ENCODE assay signal across 8 cellular contexts in genomic region chr5:102296229-102296817, GRCh38. TPM values are rescaled to one million over a fixed set of nuclear protein-coding genes. Genes with fewer than 3 reads are reported as not detected.
DNase-seq lines count a peak whose midpoint lies in the region; ATAC-seq and TF ChIP-seq lines count a peak whose summit lies in the region.

Gene SLCO4C1 (minus strand): TSS chr5:102296284. CDS start chr5:102296262, 22 bp downstream.

- H3K27ac ChIP-seq in mammary epithelial cell (ENCODE audit: insufficient read depth, low read depth, low read length) = no peak within 1 kb of the TSS
- H3K27ac ChIP-seq in spleen = peak within 1 kb of the TSS; percentile 48 to 92 (median 86)

- H3K4me2 ChIP-seq in mammary epithelial cell (ENCODE audit: insufficient read depth, low read depth, low read length) = peak within 1 kb of the TSS; percentile 86

- no peaks in the 10 kb centered on the region for H4K20me1 ChIP-seq in mammary epithelial cell (ENCODE audit: insufficient read depth, low read length)

- ATAC-seq in HG02678 (IDR thresholded peaks at IDR 0.05; ENCODE audit: unreplicated experiment) = peak; percentile 98

- H3K4me1 ChIP-seq in mammary epithelial cell (ENCODE audit: insufficient read depth, low read length) = peaks cover 10% of the 10 kb centered on the region
- peaks cover 0 to 34% (median 24%) of the 10 kb centered on the region in 6 donors for H3K4me1 ChIP-seq in spleen

- no peak within 1 kb of the TSS for H3K9ac ChIP-seq in mammary epithelial cell (ENCODE audit: insufficient read depth, low read length)

- dilution Hi-C loops in mammary epithelial cell (cut with HindIII; ENCODE audit: low sequenced_read_pairs) = no loop called here

- H3K4me3 ChIP-seq in mammary epithelial cell (replicated peaks in 1 of 3; ENCODE audit: insufficient read depth in 1 of 3, low read depth in 2 of 3, low read length in 3 of 3) (peak within 1 kb of the TSS in 2 of 3 experiments; percentile 32 to 41), spleen (peak within 1 kb of the TSS; percentile 36 to 75 (median 51))

- H3K36me3 ChIP-seq in mammary epithelial cell (ENCODE audit: insufficient read depth, low read length) = no peaks in the 10 kb centered on the region
- no peaks in the 10 kb centered on the region for H3K36me3 ChIP-seq in spleen

- BruUV-seq in mammary epithelial cell (replicated peaks; lab: Mats Ljungman, UMichigan) = no TSS peak

- H3K9me3 ChIP-seq in mammary epithelial cell (replicated peaks; ENCODE audit: insufficient read depth, low read length) (no peaks in the 10 kb centered on the region), spleen (no peaks in the 10 kb centered on the region)

- in situ Hi-C loops in GM13976 (cut with MboI; ENCODE audit: low sequenced_read_pairs, unreplicated experiment) (no loop called here), mammary epithelial cell (cut with MboI; ENCODE audit: low sequenced_read_pairs in 2 of 2) (no loop called here)

- DNase-seq in GM13976 (ENCODE audit: low spot score) (peak; percentile 85), NCI-H1436 (lab: John Stamatoyannopoulos, UW) (peak; percentile 89), UCSD-AML1 (lab: John Stamatoyannopoulos, UW; ENCODE audit: unreplicated experiment) (peak; percentile 94), mammary epithelial cell (peak; percentile 43), islet precursor cell (peak; percentile 97), spleen (peak; percentile 96), cerebellar nuclear complex (lab: John Stamatoyannopoulos, UW) (no peak)

- peak within 1 kb of the TSS; percentile 86 for H2AFZ ChIP-seq in mammary epithelial cell (ENCODE audit: low read depth, low read length)

- no peaks in the 10 kb centered on the region for H3K79me2 ChIP-seq in mammary epithelial cell (ENCODE audit: insufficient read depth, low read length)

- 4% methylated on average over 21 of the region's 38 CpGs for WGBS in mammary epithelial cell (ENCODE audit: low coverage, missing lambda C conversion rate)
- 0 to 1% (median 0%) methylated on average over 25 to 38 of the region's 38 CpGs for WGBS in spleen, 5 donors

- peaks cover 2% of the 10 kb centered on the region for H3K27me3 ChIP-seq in mammary epithelial cell (ENCODE audit: insufficient read depth, low read length)
- peaks cover 0 to 17% (median 0%) of the 10 kb centered on the region in 7 donors for H3K27me3 ChIP-seq in spleen (replicated peaks in 1 of 7)

- intact Hi-C loops in mammary epithelial cell (cut with micrococcal nuclease) = no loop called here
- intact Hi-C loops in spleen (cut with DNase I; ENCODE audit: low total_unique reads) = no loop called here

- TF ChIP-seq CTCF in GM13976 (IDR thresholded peaks at IDR 0.05; ENCODE audit: borderline replicate concordance, control extremely low read depth, extremely low read depth, insufficient read depth, missing control alignments) (peak; percentile 78), mammary epithelial cell (conservative IDR thresholded peaks at IDR 0.05 in 1 of 2, IDR thresholded peaks at IDR 0.05 in 1 of 2; ENCODE audit: extremely low read depth in 1 of 2, insufficient read depth in 1 of 2, low read depth in 1 of 2, low read length in 2 of 2) (peak; percentile 33 to 56), spleen (IDR thresholded peaks at IDR 0.05 in 8 of 11, conservative IDR thresholded peaks at IDR 0.05 in 3 of 11) (peak; percentile 18 to 75 (median 55))

- CTCF ChIA-PET in mammary epithelial cell (lab: Charles Lee; ENCODE audit: low non-redundant PET) = interaction anchor here (0.6 kb wide), 1 partner anchor 39 kb away, joined by 3 read pairs; no protein-coding TSS in a partner anchor

- TF ChIP-seq POLR2A in spleen (IDR thresholded peaks at IDR 0.05) = no peak

RNA-seq across cellular contexts. Expression of gene SLCO4C1, which starts in this region (rescaled TPM):
- under 1 TPM; 0.07 to 0.33 TPM for total RNA-seq in mammary epithelial cell
- polyA plus RNA-seq in mammary epithelial cell = 0.03 TPM
- not detected for polyA minus RNA-seq in mammary epithelial cell
- 1 to 10 TPM; 1.8 to 6.6 (median 3.3) TPM for total RNA-seq in spleen
- polyA plus RNA-seq in spleen = under 1 TPM; 0.06 to 0.19 (median 0.11) TPM

Comparison
In these comparisons a context has a peak if more than half of its experiments do, and no peak if none do; other contexts are left out.
1. Peak in DNase-seq, H3K4me3 ChIP-seq and H3K4me2 ChIP-seq in mammary epithelial cell; RNA of the gene not detected or under 1 TPM.
2. DNase-seq: peak in GM13976 (single experiment), NCI-H1436 (single experiment), UCSD-AML1 (single experiment), islet precursor cell (single experiment) and spleen (single experiment); none in cerebellar nuclear complex (0 of 2).
3. Peak in every context shown above with its lines, with median percentiles within 50 percentile points of each other: CTCF ChIP-seq.